13 cellular contexts compared by ENCODE assay signal in the genomic region with DNA sequence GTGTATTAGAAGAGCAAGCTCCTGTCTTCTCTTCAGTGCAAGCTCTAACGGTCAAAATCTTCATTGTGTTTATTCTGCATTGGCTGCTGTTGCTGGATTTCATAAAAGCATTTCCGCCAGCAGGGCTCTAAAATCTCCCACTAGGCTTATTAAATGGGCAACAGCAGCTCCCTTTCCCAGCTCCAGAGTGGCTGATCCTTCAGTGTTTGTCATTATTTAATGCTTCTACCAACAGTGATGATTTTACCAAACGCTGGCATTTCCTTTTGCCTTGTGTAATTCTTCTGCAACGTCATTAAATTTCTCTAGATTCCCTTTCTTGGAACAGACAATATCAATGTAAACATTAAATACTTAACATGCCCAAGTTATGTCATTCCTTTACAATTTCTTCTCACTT. TPM values are rescaled to one million over a fixed set of nuclear protein-coding genes. Genes with fewer than 3 reads are reported as not detected.
A peak's percentile ranks its signal among the peaks of the same experiment; 100 is the strongest.
DNase-seq lines count a peak whose midpoint lies in the region; ATAC-seq and TF ChIP-seq lines count a peak whose summit lies in the region.
"Had no signal": no experiment of that assay in that cellular context is flagged by ENCODE, and none has a peak within 500 bp of the region (broad histone marks: within the 10 kb centered on the region; RNA-seq: fewer than 3 reads in every experiment).

No MANE protein-coding gene starts in this region.

- ATAC-seq in left colon (peak; percentile 62), HG03025 (IDR thresholded peaks at IDR 0.05; ENCODE audit: low FRiP score, unreplicated experiment) (no peak), GM19328 (IDR thresholded peaks at IDR 0.05; ENCODE audit: unreplicated experiment) (no peak)

- no peak for TF ChIP-seq POLR2A in sigmoid colon (IDR thresholded peaks at IDR 0.05)

- no peak overlapping the region for H3K4me3 ChIP-seq in sigmoid colon
- H3K4me3 ChIP-seq: coronary artery, HAP-1, ovary had no signal

- intact Hi-C loops in left colon (cut with DNase I, micrococcal nuclease), result no loop called here
- intact Hi-C loops in sigmoid colon (cut with DNase I), result no loop called here

- peak; percentile 72 for DNase-seq in AG08395 (ENCODE audit: low spot score)
- DNase-seq in HS-5 (ENCODE audit: low read depth), result peak; percentile 80
- peak; percentile 50 for DNase-seq in astrocyte of the hippocampus (ENCODE audit: low read depth, low spot score)
- DNase-seq in left colon, result no peak
- no peak for DNase-seq in glutamatergic neuron
- DNase-seq in sigmoid colon, result no peak
- DNase-seq: activated T-cell treated with anti-CD3 and anti-CD28 coated beads, Interleukin-2, amount 50 U/mL, for 1 hour; immature natural killer cell; ovary had no signal

- peaks cover 0 to 12% (median 9%) of the 10 kb centered on the region in 4 donors for H3K4me1 ChIP-seq in sigmoid colon

- TF ChIP-seq CTCF in glutamatergic neuron (IDR thresholded peaks at IDR 0.05; ENCODE audit: partially characterized antibody, unreplicated experiment), result no peak
- no peak for TF ChIP-seq CTCF in sigmoid colon (IDR thresholded peaks at IDR 0.05)

- peaks cover 2% of the 10 kb centered on the region for H3K9me3 Mint-ChIP-seq in glutamatergic neuron (ENCODE audit: unreplicated experiment)

- peak overlapping the region in 1 of 4 donors; percentile 20 for H3K27ac ChIP-seq in sigmoid colon
- H3K27ac ChIP-seq: coronary artery, ovary had no signal

- H3K36me3 Mint-ChIP-seq in glutamatergic neuron (ENCODE audit: unreplicated experiment), result no peaks in the 10 kb centered on the region
- H3K36me3 Mint-ChIP-seq: immature natural killer cell had no signal

- H3K9me3 ChIP-seq in sigmoid colon, result no peaks in the 10 kb centered on the region
- H3K9me3 ChIP-seq: HAP-1, ovary had no signal

- no peaks in the 10 kb centered on the region for H3K27me3 ChIP-seq in sigmoid colon
- H3K27me3 ChIP-seq: ovary had no signal

- H3K27ac Mint-ChIP-seq in glutamatergic neuron (ENCODE audit: unreplicated experiment), result no peak overlapping the region
- H3K27ac Mint-ChIP-seq: immature natural killer cell had no signal

- 10 to 47% methylated on average over 4 of the region's 4 CpGs for WGBS in sigmoid colon, 2 donors

- peaks cover 11% of the 10 kb centered on the region for H3K4me1 Mint-ChIP-seq in glutamatergic neuron (ENCODE audit: low read depth, unreplicated experiment)
- H3K4me1 Mint-ChIP-seq: immature natural killer cell had no signal

- H3K4me3 Mint-ChIP-seq in glutamatergic neuron (ENCODE audit: unreplicated experiment), result no peak overlapping the region
- H3K4me3 Mint-ChIP-seq: immature natural killer cell had no signal

- no peak for TF ChIP-seq EP300 in sigmoid colon (IDR thresholded peaks at IDR 0.05)

- H3K27me3 Mint-ChIP-seq in glutamatergic neuron (ENCODE audit: unreplicated experiment), result no peaks in the 10 kb centered on the region

- no peaks in the 10 kb centered on the region for H3K36me3 ChIP-seq in sigmoid colon
- H3K36me3 ChIP-seq: ovary had no signal

RNA-seq across cellular contexts. Expression of gene SLC7A11, which starts 20.1 kb away (rescaled TPM):
- total RNA-seq in left colon, result 1 to 10 TPM; 1.9 to 4.1 TPM
- 10.4 TPM for total RNA-seq in glutamatergic neuron (ENCODE audit: unreplicated experiment)
- under 1 TPM; under 0.01 to 0.27 (median 0.08) TPM for total RNA-seq in sigmoid colon
- polyA plus RNA-seq in sigmoid colon, result 1 to 10 TPM in 1 of 3 donors, under 1 TPM in 2; 0.46 to 2.8 (median 0.60) TPM
- polyA plus RNA-seq: immature natural killer cell had no signal

Comparison
In these comparisons a context has a peak if more than half of its experiments do, and no peak if none do; other contexts are left out.
1. DNase-seq: peak in AG08395 (single experiment), HS-5 (single experiment) and astrocyte of the hippocampus (single experiment); none in left colon (0 of 2), glutamatergic neuron (single experiment) and sigmoid colon (single experiment).